ENCODE assay signal across 8 cellular contexts in the genomic region with DNA sequence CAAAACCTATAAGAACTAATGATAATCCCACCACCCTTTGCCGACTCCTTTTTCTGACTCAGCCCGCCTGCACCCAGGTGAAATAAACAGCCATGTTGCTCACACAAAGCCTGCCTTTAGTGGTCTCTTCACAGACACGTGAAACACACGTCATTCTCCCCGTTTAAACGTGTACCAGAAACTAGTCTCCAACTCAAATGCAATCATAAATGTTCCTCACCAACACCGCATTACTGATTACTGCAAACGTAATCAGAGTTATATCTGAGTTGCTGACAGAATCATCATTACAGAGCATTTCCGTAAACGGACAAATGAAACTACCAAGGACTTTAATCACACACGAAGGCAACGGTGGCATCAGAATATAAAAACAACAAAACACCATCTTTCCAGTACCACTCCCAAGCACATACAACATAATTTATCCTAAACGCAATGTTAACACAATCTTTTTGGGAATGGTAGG. TPM values are rescaled to one million over a fixed set of nuclear protein-coding genes. Genes with fewer than 3 reads are reported as not detected.
A peak's percentile ranks its signal among the peaks of the same experiment; 100 is the strongest.
DNase-seq lines count a peak whose midpoint lies in the region; ATAC-seq lines count a peak whose summit lies in the region.

No MANE protein-coding gene starts in this region.

- peaks cover 67% of the 10 kb centered on the region for H3K79me2 ChIP-seq in Karpas-422 (ENCODE audit: low read length)

- H3K36me3 Mint-ChIP-seq in stimulated activated naive CD8-positive, alpha-beta T cell treated with anti-CD3 and anti-CD28 coated beads, Interleukin-15, Interleukin-2, amounts not matched to agents 100 ng/mL and 50 ng/mL, for 24 hours (ENCODE audit: low read depth), result peaks cover 63% of the 10 kb centered on the region

- H3K27ac Mint-ChIP-seq in stimulated activated naive CD8-positive, alpha-beta T cell treated with anti-CD3 and anti-CD28 coated beads, Interleukin-15, Interleukin-2, amounts not matched to agents 100 ng/mL and 50 ng/mL, for 24 hours, result peak overlapping the region; percentile 98

- no peak overlapping the region for H2AFZ ChIP-seq in Karpas-422 (ENCODE audit: low read length)

- peak overlapping the region; percentile 73 for H3K4me2 ChIP-seq in Karpas-422 (ENCODE audit: low read depth, low read length, poor library complexity, severe bottlenecking)

- peak overlapping the region; percentile 90 for H3K9ac ChIP-seq in Karpas-422 (ENCODE audit: low read length)
- peak overlapping the region; percentile 100 for H3K9ac ChIP-seq in mucosa of stomach (ENCODE audit: low read length)

- peaks cover 11% of the 10 kb centered on the region; the same call in 1 of the 2 replicates for H4K20me1 ChIP-seq in Karpas-422 (ENCODE audit: insufficient read depth, low read depth, low read length)

- H3K4me3 Mint-ChIP-seq in stimulated activated naive CD8-positive, alpha-beta T cell treated with anti-CD3 and anti-CD28 coated beads, Interleukin-15, Interleukin-2, amounts not matched to agents 100 ng/mL and 50 ng/mL, for 24 hours, result peak overlapping the region; percentile 95

- peak overlapping the region; percentile 80; the same call in 1 of the 2 replicates for H3K27ac ChIP-seq in Karpas-422 (ENCODE audit: low read length)

- DNase-seq in EL, result peak; percentile 67
- DNase-seq in Karpas-422, result peak; percentile 60
- peak; percentile 54 to 65 for DNase-seq in activated CD4-positive, alpha-beta T cell treated with anti-CD3 and anti-CD28 coated beads for 4 hours
- DNase-seq in dermis microvascular lymphatic vessel endothelial cell (ENCODE audit: low read depth in 2 of 2), result peak; percentile 57 to 85

- H3K9me3 Mint-ChIP-seq in stimulated activated naive CD8-positive, alpha-beta T cell treated with anti-CD3 and anti-CD28 coated beads, Interleukin-15, Interleukin-2, amounts not matched to agents 100 ng/mL and 50 ng/mL, for 24 hours, result no peaks in the 10 kb centered on the region

- H3K4me3 ChIP-seq in Karpas-422 (ENCODE audit: low read length) (peak overlapping the region; percentile 76), mucosa of stomach (ENCODE audit: low read length) (peak overlapping the region; percentile 98)

- no peaks in the 10 kb centered on the region for H3K9me3 ChIP-seq in Karpas-422 (ENCODE audit: low read length)
- no peaks in the 10 kb centered on the region for H3K9me3 ChIP-seq in mucosa of stomach (ENCODE audit: control insufficient read depth, low read length)

- no peak for ATAC-seq in GM18907 (IDR thresholded peaks at IDR 0.05; ENCODE audit: unreplicated experiment)
- no peak for ATAC-seq in HG02852 (IDR thresholded peaks at IDR 0.05; ENCODE audit: unreplicated experiment)

- peaks cover 63% of the 10 kb centered on the region for H3K4me1 Mint-ChIP-seq in stimulated activated naive CD8-positive, alpha-beta T cell treated with anti-CD3 and anti-CD28 coated beads, Interleukin-15, Interleukin-2, amounts not matched to agents 100 ng/mL and 50 ng/mL, for 24 hours (ENCODE audit: low read depth)

- no peaks in the 10 kb centered on the region for H3K27me3 Mint-ChIP-seq in stimulated activated naive CD8-positive, alpha-beta T cell treated with anti-CD3 and anti-CD28 coated beads, Interleukin-15, Interleukin-2, amounts not matched to agents 100 ng/mL and 50 ng/mL, for 24 hours

- H3K9me2 ChIP-seq in Karpas-422 (replicated peaks; ENCODE audit: insufficient read depth, low read length), result no peaks in the 10 kb centered on the region

- H3K4me1 ChIP-seq in Karpas-422 (ENCODE audit: low read length), result peaks cover 23% of the 10 kb centered on the region
- H3K4me1 ChIP-seq in mucosa of stomach (ENCODE audit: control insufficient read depth, insufficient read depth, low read length), result peaks cover 27% of the 10 kb centered on the region

- peaks cover 43% of the 10 kb centered on the region for H3K36me3 ChIP-seq in Karpas-422 (ENCODE audit: insufficient read depth, low read length)
- no peaks in the 10 kb centered on the region for H3K36me3 ChIP-seq in mucosa of stomach (ENCODE audit: control insufficient read depth, insufficient read depth, low read length)

- H3K27me3 ChIP-seq in Karpas-422 (ENCODE audit: low read length), result no peaks in the 10 kb centered on the region
- no peaks in the 10 kb centered on the region for H3K27me3 ChIP-seq in mucosa of stomach (ENCODE audit: control insufficient read depth, insufficient read depth, low read length)

RNA-seq across cellular contexts. Expression of a gene that starts 1.9 kb away (rescaled TPM):
- 54.7 and 119 TPM in 2 replicates for total RNA-seq in Karpas-422 (2014; rRNA removed; shearing (Covaris generic); ENCODE audit: low replicate concordance)
- total RNA-seq in dermis microvascular lymphatic vessel endothelial cell, result 53.3 and 73.3 TPM in 2 replicates

RNA-seq across cellular contexts. Expression of a gene that starts 26.3 kb away (rescaled TPM):
- total RNA-seq in Karpas-422 (2014; rRNA removed; shearing (Covaris generic); ENCODE audit: low replicate concordance), result 38.2 and 96.6 TPM in 2 replicates
- 22.5 and 23.4 TPM in 2 replicates for total RNA-seq in dermis microvascular lymphatic vessel endothelial cell

RNA-seq across cellular contexts. Expression of a gene that starts 26.6 kb away (rescaled TPM):
- total RNA-seq in Karpas-422 (2014; rRNA removed; shearing (Covaris generic); ENCODE audit: low replicate concordance), result 28.6 and 71.4 TPM in 2 replicates
- 12.6 and 14.4 TPM in 2 replicates for total RNA-seq in dermis microvascular lymphatic vessel endothelial cell

RNA-seq across cellular contexts. Expression of a gene that starts 50.9 kb away (rescaled TPM):
- 202 and 260 TPM in 2 replicates for total RNA-seq in Karpas-422 (2014; rRNA removed; shearing (Covaris generic); ENCODE audit: low replicate concordance)
- 413 and 560 TPM in 2 replicates for total RNA-seq in dermis microvascular lymphatic vessel endothelial cell
